In genomic region chr2:207505728-207506127, GRCh38 we compare ENCODE assay signal across 9 cellular contexts. TPM values are rescaled to one million over a fixed set of nuclear protein-coding genes. Genes with fewer than 3 reads are reported as not detected.
DNase-seq lines count a peak whose midpoint lies in the region; ATAC-seq and TF ChIP-seq lines count a peak whose summit lies in the region.
"Had no signal": no experiment of that assay in that cellular context is flagged by ENCODE, and none has a peak within 500 bp of the region (broad histone marks: within the 10 kb centered on the region; RNA-seq: fewer than 3 reads in every experiment).

No MANE protein-coding gene starts in this region.

- H3K36me3 Mint-ChIP-seq in activated CD4-positive, alpha-beta T cell treated with anti-CD3 and anti-CD28 coated beads for 36 hours (ENCODE audit: low read depth): no peaks in the 10 kb centered on the region
- H3K36me3 Mint-ChIP-seq in T-helper 2 cell treated with Interferon-gamma antibody and Interleukin-4, amounts not matched to agents 5 μg/mL and 100 μg/mL, for 36 hours (ENCODE audit: low read depth): peaks cover 3% of the 10 kb centered on the region
- no peaks in the 10 kb centered on the region for H3K36me3 Mint-ChIP-seq in stimulated activated memory B cell treated with anti-CD40 and anti-IgM and Interleukin-4, amounts not matched to agents 10 μg/mL and 1 μg/mL and 100 μg/mL, for 72 hours

- peaks cover 50% of the 10 kb centered on the region for H3K4me1 Mint-ChIP-seq in activated CD4-positive, alpha-beta T cell treated with anti-CD3 and anti-CD28 coated beads for 36 hours
- peaks cover 46% of the 10 kb centered on the region for H3K4me1 Mint-ChIP-seq in T-helper 2 cell treated with Interferon-gamma antibody and Interleukin-4, amounts not matched to agents 5 μg/mL and 100 μg/mL, for 36 hours (ENCODE audit: low read depth)
- peaks cover 61% of the 10 kb centered on the region for H3K4me1 Mint-ChIP-seq in stimulated activated memory B cell treated with anti-CD40 and anti-IgM and Interleukin-4, amounts not matched to agents 10 μg/mL and 1 μg/mL and 100 μg/mL, for 72 hours

- peak overlapping the region; percentile 82 for H3K27ac Mint-ChIP-seq in activated CD4-positive, alpha-beta T cell treated with anti-CD3 and anti-CD28 coated beads for 36 hours
- H3K27ac Mint-ChIP-seq in T-helper 2 cell treated with Interferon-gamma antibody and Interleukin-4, amounts not matched to agents 5 μg/mL and 100 μg/mL, for 36 hours: peak overlapping the region; percentile 36
- H3K27ac Mint-ChIP-seq in stimulated activated memory B cell treated with anti-CD40 and anti-IgM and Interleukin-4, amounts not matched to agents 10 μg/mL and 1 μg/mL and 100 μg/mL, for 72 hours: peak overlapping the region; percentile 88

- no peak overlapping the region for H3K4me3 ChIP-seq in fibroblast of pulmonary artery (replicated peaks; ENCODE audit: low read depth, low read length)

- TF ChIP-seq CTCF in fibroblast of pulmonary artery (IDR thresholded peaks at IDR 0.05; ENCODE audit: low read length, missing control alignments): no peak

- peak overlapping the region; percentile 3 for H3K4me3 Mint-ChIP-seq in activated CD4-positive, alpha-beta T cell treated with anti-CD3 and anti-CD28 coated beads for 36 hours
- peak overlapping the region; percentile 60 for H3K4me3 Mint-ChIP-seq in T-helper 2 cell treated with Interferon-gamma antibody and Interleukin-4, amounts not matched to agents 5 μg/mL and 100 μg/mL, for 36 hours
- no peak overlapping the region for H3K4me3 Mint-ChIP-seq in stimulated activated memory B cell treated with anti-CD40 and anti-IgM and Interleukin-4, amounts not matched to agents 10 μg/mL and 1 μg/mL and 100 μg/mL, for 72 hours

- POLR2A ChIA-PET in activated CD4-positive, alpha-beta T cell treated with anti-CD3 and anti-CD28 coated beads for 36 hours (lab: Charles Lee): interaction anchor here (1.8 to 3.5 kb wide), 2 partner anchors 25 kb away, joined by 16 to 27 read pairs; partner anchors contain the start of gene CREB1

- peak; percentile 38 for ATAC-seq in activated CD4-positive, alpha-beta T cell treated with anti-CD3 and anti-CD28 coated beads for 36 hours
- no peak for ATAC-seq in stimulated activated memory B cell treated with anti-CD40 and anti-IgM and Interleukin-4, amounts not matched to agents 10 μg/mL and 1 μg/mL and 100 μg/mL, for 72 hours
- ATAC-seq in HG03520 (IDR thresholded peaks at IDR 0.05; ENCODE audit: unreplicated experiment): no peak

- no peaks in the 10 kb centered on the region for H3K9me3 Mint-ChIP-seq in activated CD4-positive, alpha-beta T cell treated with anti-CD3 and anti-CD28 coated beads for 36 hours (ENCODE audit: low read depth)
- no peaks in the 10 kb centered on the region for H3K9me3 Mint-ChIP-seq in T-helper 2 cell treated with Interferon-gamma antibody and Interleukin-4, amounts not matched to agents 5 μg/mL and 100 μg/mL, for 36 hours
- no peaks in the 10 kb centered on the region for H3K9me3 Mint-ChIP-seq in stimulated activated memory B cell treated with anti-CD40 and anti-IgM and Interleukin-4, amounts not matched to agents 10 μg/mL and 1 μg/mL and 100 μg/mL, for 72 hours

- no peaks in the 10 kb centered on the region for H3K27me3 Mint-ChIP-seq in activated CD4-positive, alpha-beta T cell treated with anti-CD3 and anti-CD28 coated beads for 36 hours
- no peaks in the 10 kb centered on the region for H3K27me3 Mint-ChIP-seq in T-helper 2 cell treated with Interferon-gamma antibody and Interleukin-4, amounts not matched to agents 5 μg/mL and 100 μg/mL, for 36 hours (ENCODE audit: low read depth)
- H3K27me3 Mint-ChIP-seq in stimulated activated memory B cell treated with anti-CD40 and anti-IgM and Interleukin-4, amounts not matched to agents 10 μg/mL and 1 μg/mL and 100 μg/mL, for 72 hours: no peaks in the 10 kb centered on the region
- H3K27me3 Mint-ChIP-seq: IgD-negative memory B cell had no signal

- peak; percentile 46 for DNase-seq in activated CD4-positive, alpha-beta T cell treated with anti-CD3 and anti-CD28 coated beads for 36 hours
- no peak for DNase-seq in activated CD4-positive, alpha-beta T cell treated with anti-CD3 and anti-CD28 coated beads for 1 hour
- peak; percentile 51 for DNase-seq in T-helper 2 cell treated with Interferon-gamma antibody and Interleukin-4, amounts not matched to agents 5 μg/mL and 100 μg/mL, for 36 hours (ENCODE audit: low spot score)
- DNase-seq in fibroblast of pulmonary artery (ENCODE audit: low read depth) (peak; percentile 81), substantia nigra (lab: John Stamatoyannopoulos, UW) (no peak), DMS 273 treated with DMSO at 0.1 percent for 48 hours (lab: John Stamatoyannopoulos, UW) (no peak)

- no peak overlapping the region for H3K27ac ChIP-seq in substantia nigra (ENCODE audit: low read depth, low read length, poor library complexity, severe bottlenecking)

- CTCF ChIA-PET in activated CD4-positive, alpha-beta T cell treated with anti-CD3 and anti-CD28 coated beads for 36 hours (lab: Charles Lee): interaction anchor here (0.6 to 1.2 kb wide), 3 partner anchors 24 to 44 kb away, joined by 4 to 7 read pairs (median 4); no protein-coding TSS in a partner anchor

- intact Hi-C loops in activated CD4-positive, alpha-beta T cell treated with anti-CD3 and anti-CD28 coated beads for 36 hours (cut with DNase I, micrococcal nuclease): loop anchor here (1.0 to 10.0 kb wide), 3 partner anchors 15 to 529 kb away; partner anchors contain the start of gene CREB1 (in 1 of the 2)

RNA-seq across cellular contexts. Expression of gene CREB1, which starts 24.0 kb away (rescaled TPM):
- 100 to 1,000 TPM in 1 of 2 experiments, 10 to 100 TPM in 1; 85.4 to 136 TPM for total RNA-seq in activated CD4-positive, alpha-beta T cell treated with anti-CD3 and anti-CD28 coated beads for 36 hours

Comparison
In these comparisons a context has a peak if more than half of its experiments do, and no peak if none do; other contexts are left out.
1. DNase-seq: peak in activated CD4-positive, alpha-beta T cell treated with anti-CD3 and anti-CD28 coated beads for 36 hours (single experiment), T-helper 2 cell treated with Interferon-gamma antibody and Interleukin-4, amounts not matched to agents 5 μg/mL and 100 μg/mL, for 36 hours (single experiment) and fibroblast of pulmonary artery (single experiment); none in activated CD4-positive, alpha-beta T cell treated with anti-CD3 and anti-CD28 coated beads for 1 hour (single experiment), substantia nigra (0 of 49) and DMS 273 treated with DMSO at 0.1 percent for 48 hours (single experiment).
2. H3K27ac Mint-ChIP-seq: peak in every context shown above with its lines; median percentile 88 in stimulated activated memory B cell treated with anti-CD40 and anti-IgM and Interleukin-4, amounts not matched to agents 10 μg/mL and 1 μg/mL and 100 μg/mL, for 72 hours; 82 in activated CD4-positive, alpha-beta T cell treated with anti-CD3 and anti-CD28 coated beads for 36 hours; 36 in T-helper 2 cell treated with Interferon-gamma antibody and Interleukin-4, amounts not matched to agents 5 μg/mL and 100 μg/mL, for 36 hours.